1 cellular context compared by ENCODE assay signal in genomic region chr15:84552896-84553295, GRCh38.
TF ChIP-seq lines count a peak whose summit lies in the region.

No MANE protein-coding gene starts in this region.

TF ChIP-seq in IMR-90, 13 proteins besides CTCF, POLR2A, EP300 and RAD21:
- TF ChIP-seq FOS (IDR thresholded peaks at IDR 0.05; ENCODE audit: low read depth, low read length) (no peak), ELK1 (IDR thresholded peaks at IDR 0.05; ENCODE audit: borderline replicate concordance, low read depth, low read length) (no peak), USF2 (IDR thresholded peaks at IDR 0.05; ENCODE audit: low read depth, low read length) (no peak), MAZ (IDR thresholded peaks at IDR 0.05; ENCODE audit: borderline replicate concordance, low read depth, low read length) (no peak), MXI1 (IDR thresholded peaks at IDR 0.05; ENCODE audit: borderline replicate concordance, low read depth, low read length) (no peak), RCOR1 (IDR thresholded peaks at IDR 0.05; ENCODE audit: insufficient replicate concordance, low read length) (no peak), CHD1 (IDR thresholded peaks at IDR 0.05; ENCODE audit: low read depth, low read length) (no peak), SMC3 (IDR thresholded peaks at IDR 0.05; ENCODE audit: low read depth, low read length) (no peak), RFX5 (IDR thresholded peaks at IDR 0.05; ENCODE audit: low read depth, low read length) (no peak), CEBPB (IDR thresholded peaks at IDR 0.05; ENCODE audit: low read depth, low read length) (no peak), MAFK (IDR thresholded peaks at IDR 0.05; ENCODE audit: low read depth, low read length) (no peak), BHLHE40 (IDR thresholded peaks at IDR 0.05; ENCODE audit: low read depth, low read length) (no peak)
